Comparison of ENCODE assay signal across 20 cellular contexts in genomic region chr3:172283848-172284357, GRCh38.
A peak's percentile ranks its signal among the peaks of the same experiment; 100 is the strongest.
DNase-seq lines count a peak whose midpoint lies in the region; FAIRE-seq and TF ChIP-seq lines count a peak whose summit lies in the region.
"Had no signal": no experiment of that assay in that cellular context is flagged by ENCODE, and none has a peak within 500 bp of the region (broad histone marks: within the 10 kb centered on the region; RNA-seq: fewer than 3 reads in every experiment).

No MANE protein-coding gene starts in this region.

- no peak for FAIRE-seq in astrocyte (lab: Jason Lieb, UNC)
- FAIRE-seq: A204.1, D721Med, G401.6, GM12891, HTR-8/SVneo had no signal

- no peak overlapping the region for H2AFZ ChIP-seq in astrocyte (ENCODE audit: low read depth, low read length)
- no peak overlapping the region for H2AFZ ChIP-seq in smooth muscle cell (ENCODE audit: low read depth)
- no peak overlapping the region for H2AFZ ChIP-seq in trophoblast cell (ENCODE audit: insufficient read depth, low read length, poor library complexity)

- no peak overlapping the region for H3K14ac ChIP-seq in trophoblast cell (ENCODE audit: low read length)

- peak in 1 of 2 donors; percentile 33 for TF ChIP-seq RAD21 in liver (IDR thresholded peaks at IDR 0.05)

- H3K36me3 ChIP-seq in astrocyte (ENCODE audit: insufficient read depth, low read length) (peaks cover 35% of the 10 kb centered on the region), liver (ENCODE audit: control insufficient read depth in 4 of 4, insufficient read depth in 3 of 4, low read depth in 1 of 4, low read length in 3 of 4) (peaks cover 0 to 15% (median 11%) of the 10 kb centered on the region in 4 donors), smooth muscle cell (ENCODE audit: low read depth) (peaks cover 3% of the 10 kb centered on the region), trophoblast cell (ENCODE audit: control insufficient read depth in 1 of 2, insufficient read depth in 2 of 2, low read length in 2 of 2) (peaks cover 3 to 9% of the 10 kb centered on the region in 2 experiments)

- peaks cover 24% of the 10 kb centered on the region for H3K36me3 Mint-ChIP-seq in astrocyte (ENCODE audit: low read depth, unreplicated experiment)

- H3K4me1 ChIP-seq in astrocyte (ENCODE audit: insufficient read depth, low read length) (peaks cover 32% of the 10 kb centered on the region), liver (ENCODE audit: control insufficient read depth in 4 of 4, insufficient read depth in 4 of 4, low read length in 3 of 4) (peaks cover 3 to 37% (median 8%) of the 10 kb centered on the region in 4 donors), smooth muscle cell (ENCODE audit: low read depth) (peaks cover 25% of the 10 kb centered on the region), trophoblast cell (ENCODE audit: control insufficient read depth in 1 of 2, insufficient read depth in 2 of 2, low read length in 2 of 2) (peaks cover 22 to 32% of the 10 kb centered on the region in 2 experiments)

- no peak overlapping the region for H3K4me3 ChIP-seq in astrocyte (ENCODE audit: insufficient read depth, low read depth, low read length)
- H3K4me3 ChIP-seq in liver (ENCODE audit: low read depth in 1 of 3, low read length in 3 of 3) = no peak overlapping the region
- H3K4me3 ChIP-seq in smooth muscle cell = no peak overlapping the region
- H3K4me3 ChIP-seq in trophoblast cell (ENCODE audit: low read depth, low read length) = no peak overlapping the region

- H3K4me3 Mint-ChIP-seq in astrocyte (ENCODE audit: unreplicated experiment) = peak overlapping the region; percentile 51
- H3K4me3 Mint-ChIP-seq: B cell; CD4-positive, alpha-beta memory T cell; HFFc6 had no signal

- H3K18ac ChIP-seq in trophoblast cell (ENCODE audit: low read length) = no peak overlapping the region

- TF ChIP-seq CTCF in astrocyte (IDR thresholded peaks at IDR 0.05; ENCODE audit: insufficient read depth, low read depth, low read length) (no peak), liver (IDR thresholded peaks at IDR 0.05; ENCODE audit: low read depth, low read length, missing input control) (no peak), smooth muscle cell (IDR thresholded peaks at IDR 0.05; ENCODE audit: borderline replicate concordance, insufficient read depth, poor library complexity, severe bottlenecking) (no peak)

- H3K4me2 ChIP-seq in astrocyte (ENCODE audit: low read length) = no peak overlapping the region
- peak overlapping the region; percentile 14 for H3K4me2 ChIP-seq in smooth muscle cell
- H3K4me2 ChIP-seq in trophoblast cell (ENCODE audit: low read length) = no peak overlapping the region

- H3K27me3 Mint-ChIP-seq in astrocyte (ENCODE audit: low read depth, unreplicated experiment) = no peaks in the 10 kb centered on the region
- H3K27me3 Mint-ChIP-seq: B cell; CD4-positive, alpha-beta memory T cell had no signal

- H4K8ac ChIP-seq in trophoblast cell (ENCODE audit: low read depth, low read length) = no peak overlapping the region

- peak overlapping the region; percentile 6 for H3K27ac Mint-ChIP-seq in astrocyte (ENCODE audit: unreplicated experiment)
- H3K27ac Mint-ChIP-seq: B cell; CD4-positive, alpha-beta memory T cell; HFFc6 had no signal

- no peak overlapping the region for H4K12ac ChIP-seq in trophoblast cell (ENCODE audit: low read depth, low read length)

- H3K9me3 ChIP-seq in astrocyte (ENCODE audit: insufficient read depth, low read depth, low read length) (no peaks in the 10 kb centered on the region), liver (ENCODE audit: control insufficient read depth in 4 of 4, low read length in 3 of 4) (no peaks in the 10 kb centered on the region), smooth muscle cell (replicated peaks; ENCODE audit: low read depth) (no peaks in the 10 kb centered on the region), trophoblast cell (ENCODE audit: insufficient read depth, low read depth, low read length) (no peaks in the 10 kb centered on the region)

- no peak overlapping the region for H3K4ac ChIP-seq in trophoblast cell (ENCODE audit: low read depth, low read length)

- H3K27me3 ChIP-seq in astrocyte (ENCODE audit: insufficient read depth, low read length) (no peaks in the 10 kb centered on the region), liver (ENCODE audit: control insufficient read depth in 4 of 4, insufficient read depth in 4 of 4, low read length in 3 of 4) (no peaks in the 10 kb centered on the region), smooth muscle cell (ENCODE audit: low read depth) (no peaks in the 10 kb centered on the region), trophoblast cell (ENCODE audit: insufficient read depth, low read length) (no peaks in the 10 kb centered on the region)

- H3F3A ChIP-seq in smooth muscle cell (ENCODE audit: low read depth) = peaks cover 68% of the 10 kb centered on the region

- H2BK12ac ChIP-seq in trophoblast cell (ENCODE audit: low read length) = no peak overlapping the region

- peaks cover 53% of the 10 kb centered on the region for H4K20me1 ChIP-seq in astrocyte (ENCODE audit: insufficient read depth, low read length)
- H4K20me1 ChIP-seq in smooth muscle cell (ENCODE audit: low read depth) = peaks cover 100% of the 10 kb centered on the region

- no peak overlapping the region for H2AK5ac ChIP-seq in trophoblast cell (ENCODE audit: low read length)

- H3K9ac ChIP-seq in astrocyte (ENCODE audit: low read length) (no peak overlapping the region), liver (ENCODE audit: low read depth in 1 of 2, low read length in 2 of 2) (no peak overlapping the region), smooth muscle cell (ENCODE audit: low read depth) (no peak overlapping the region), trophoblast cell (ENCODE audit: low read length) (no peak overlapping the region)

- H3K4me1 Mint-ChIP-seq in astrocyte (ENCODE audit: low read depth, unreplicated experiment) = peaks cover 97% of the 10 kb centered on the region

- no peak overlapping the region for H2BK5ac ChIP-seq in trophoblast cell (ENCODE audit: low read depth, low read length, poor library complexity)

- H3K79me1 ChIP-seq in trophoblast cell (ENCODE audit: low read length) = peaks cover 17% of the 10 kb centered on the region

- DNase-seq in KG1 (lab: John Stamatoyannopoulos, UW) (peak; percentile 4), astrocyte (ENCODE audit: low read depth) (no peak), smooth muscle cell (lab: John Stamatoyannopoulos, UW; ENCODE audit: unreplicated experiment) (no peak), hippocampal formation (lab: John Stamatoyannopoulos, UW) (no peak), trophoblast cell (no peak)
- no peak for DNase-seq in stimulated activated CD4-positive, alpha-beta T cell treated with anti-CD3 and anti-CD28 coated beads, Interleukin-12 subunit alpha, Interleukin-12 subunit beta, amount 100 ng/mL, for 4 hours
- DNase-seq: C1 segment of cervical spinal cord; CD4-positive, alpha-beta memory T cell; DMS153; DMS79 treated with DMSO at 0.1 percent for 48 hours; EL; HCEC 1CT; HFFc6 had no signal

- 30% methylated on average over 5 of the region's 5 CpGs for WGBS in liver
- WGBS in smooth muscle cell (ENCODE audit: low lambda C conversion rate) = 96% methylated on average over 5 of the region's 5 CpGs
- WGBS in trophoblast cell (ENCODE audit: extremely low coverage, insufficient coverage, insufficient read length) = no CpG with 5 or more reads among the region's 5 CpGs

- H3K79me2 ChIP-seq in astrocyte (ENCODE audit: insufficient read depth, low read length) = peaks cover 63% of the 10 kb centered on the region
- H3K79me2 ChIP-seq in smooth muscle cell (ENCODE audit: low read depth) = peaks cover 92% of the 10 kb centered on the region
- peaks cover 3% of the 10 kb centered on the region for H3K79me2 ChIP-seq in trophoblast cell (ENCODE audit: control insufficient read depth, insufficient read depth, low read length, poor library complexity)

- H4K91ac ChIP-seq in trophoblast cell (ENCODE audit: low read depth, low read length) = no peak overlapping the region

- H2BK120ac ChIP-seq in trophoblast cell (ENCODE audit: insufficient read depth, low read length, poor library complexity) = no peak overlapping the region

- H3K27ac ChIP-seq in astrocyte (ENCODE audit: low read depth, low read length) = no peak overlapping the region
- H3K27ac ChIP-seq in liver (ENCODE audit: low read depth in 1 of 2, low read length in 2 of 2) = peak overlapping the region in 1 of 2 donors; percentile 3
- peak overlapping the region; percentile 88 for H3K27ac ChIP-seq in smooth muscle cell (ENCODE audit: low read depth)
- no peak overlapping the region for H3K27ac ChIP-seq in trophoblast cell (ENCODE audit: low read depth, low read length)

- H3K9me3 Mint-ChIP-seq in astrocyte (ENCODE audit: unreplicated experiment) = no peaks in the 10 kb centered on the region
- H3K9me3 Mint-ChIP-seq: CD4-positive, alpha-beta memory T cell; HFFc6 had no signal

- H3K23ac ChIP-seq in trophoblast cell (ENCODE audit: low read length) = no peak overlapping the region

TF ChIP-seq in liver, 16 proteins besides CTCF, POLR2A, EP300 and RAD21 (continues in another document):
- TF ChIP-seq TAF1 (conservative IDR thresholded peaks at IDR 0.05) (no peak), REST (IDR thresholded peaks at IDR 0.05) (no peak), JUND (IDR thresholded peaks at IDR 0.05) (no peak), GABPA (IDR thresholded peaks at IDR 0.05 in 1 of 2, conservative IDR thresholded peaks at IDR 0.05 in 1 of 2) (no peak), FOXA1 (IDR thresholded peaks at IDR 0.05) (no peak), RXRA (IDR thresholded peaks at IDR 0.05) (peak; percentile 73 to 89)
